Comparison of ENCODE assay signal across 25 cellular contexts in the genomic region with DNA sequence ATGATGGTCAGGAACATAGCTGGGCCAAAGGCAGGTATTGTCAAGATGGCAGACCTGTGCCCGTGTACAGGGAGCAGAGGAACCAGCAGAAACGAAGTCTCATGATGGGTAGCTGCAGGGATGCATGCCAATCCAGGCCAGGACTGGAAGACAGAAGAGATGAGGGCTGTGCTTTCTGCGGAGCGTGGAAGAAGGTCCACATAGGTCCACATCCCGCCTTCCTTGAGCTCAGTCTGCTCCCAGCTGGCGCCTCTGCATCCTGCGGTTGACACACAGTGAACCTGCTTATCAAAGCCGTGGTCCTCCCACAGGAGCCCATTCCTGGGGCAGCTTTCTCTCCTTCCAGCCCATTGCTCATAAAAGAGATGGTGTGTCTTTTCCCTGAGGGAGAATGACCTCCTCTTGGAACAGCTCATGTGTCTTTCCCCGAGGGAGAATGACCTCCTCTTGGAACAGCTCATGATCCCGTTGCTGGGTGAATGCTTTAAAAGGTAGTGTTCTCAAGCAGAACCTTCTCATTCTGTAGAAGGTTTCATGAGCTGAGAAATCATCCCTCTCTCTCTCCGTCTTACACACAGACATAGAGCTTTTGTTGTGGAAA.
"Had no signal": no experiment of that assay in that cellular context is flagged by ENCODE, and none has a peak within 500 bp of the region (broad histone marks: within the 10 kb centered on the region; RNA-seq: fewer than 3 reads in every experiment).

No MANE protein-coding gene starts in this region.

- FAIRE-seq: endometrium had no signal

- H3K36me3 Mint-ChIP-seq: activated naive CD4-positive, alpha-beta T cell treated with anti-CD3 and anti-CD28 coated beads, Interleukin-2, amount 50 U/mL, for 24 hours had no signal

- H3K27me3 ChIP-seq: neutrophil, ovary, right atrium auricular region, upper lobe of left lung had no signal

- H3K27me3 Mint-ChIP-seq: dendritic cell treated with granulocyte-macrophage colony-stimulating factor and Interleukin-4, amounts not matched to agents 40 ng/mL and 50 ng/mL, for 4 days had no signal

- ATAC-seq: activated CD8-positive, alpha-beta T cell treated with anti-CD3 and anti-CD28 coated beads, Interleukin-2, amount 10 ng/mL, durations not matched to agents 7 days and 5 days; left colon; stimulated activated naive CD8-positive, alpha-beta T cell treated with anti-CD3 and anti-CD28 coated beads, Interleukin-15, Interleukin-2, amounts not matched to agents 100 U/mL and 50 U/mL, for 24 hours had no signal

- H3K4me3 ChIP-seq: heart left ventricle, lower lobe of right lung, ovary, prostate gland, right atrium auricular region, upper lobe of left lung had no signal

- DNase-seq: activated CD4-positive, alpha-beta T cell treated with anti-CD3 and anti-CD28 coated beads, Interleukin-2, amount 50 U/mL, for 1 hour; activated CD4-positive, CD25-positive, alpha-beta regulatory T cell treated with anti-CD3 and anti-CD28 coated beads, Interleukin-2, amount 50 U/mL, for 72 hours; activated CD8-positive, alpha-beta T cell treated with anti-CD3 and anti-CD28 coated beads, Interleukin-2, amount 10 ng/mL, durations not matched to agents 7 days and 5 days; activated gamma-delta T cell treated with Interleukin-2 at 50 U/mL for 16 hours; aorta; caudate nucleus; effector CD4-positive, alpha-beta T cell; heart left ventricle; islet precursor cell; left colon; lower lobe of right lung; naive thymus-derived CD4-positive, alpha-beta T cell; ovary; stimulated activated CD4-positive, alpha-beta T cell treated with anti-CD3 and anti-CD28 coated beads, Interleukin-4, amount 100 ng/mL, for 24 hours; stimulated activated naive CD8-positive, alpha-beta T cell treated with anti-CD3 and anti-CD28 coated beads, Interleukin-15, Interleukin-2, amounts not matched to agents 100 U/mL and 50 U/mL, for 24 hours; upper lobe of left lung; WERI-Rb-1 had no signal

- H3K4me1 Mint-ChIP-seq: activated naive CD4-positive, alpha-beta T cell treated with anti-CD3 and anti-CD28 coated beads, Interleukin-2, amount 50 U/mL, for 24 hours; naive thymus-derived CD4-positive, alpha-beta T cell had no signal

- H3K36me3 ChIP-seq: heart left ventricle, lower lobe of right lung, neutrophil, ovary, prostate gland, right atrium auricular region, upper lobe of left lung, WERI-Rb-1 had no signal

- H3K4me3 Mint-ChIP-seq: activated CD8-positive, alpha-beta T cell treated with anti-CD3 and anti-CD28 coated beads, Interleukin-2, amount 10 ng/mL, durations not matched to agents 7 days and 5 days; activated naive CD4-positive, alpha-beta T cell treated with anti-CD3 and anti-CD28 coated beads, Interleukin-2, amount 50 U/mL, for 24 hours; activated T-helper 1 cell treated with anti-CD3 and anti-CD28 coated beads, Interleukin-12 subunit alpha, Interleukin-12 subunit beta, Interleukin-2, Interleukin-4 antibody, amounts not matched to agents 30 ng/mL and 10 ng/mL and 1 ng/mL, durations not matched to agents 14 hours and 24 hours and 36 hours; dendritic cell treated with granulocyte-macrophage colony-stimulating factor and Interleukin-4, amounts not matched to agents 40 ng/mL and 50 ng/mL, for 4 days; naive thymus-derived CD4-positive, alpha-beta T cell; T-helper 2 cell treated with Interferon-gamma antibody and Interleukin-4, amounts not matched to agents 5 μg/mL and 100 μg/mL, for 36 hours had no signal

- H3K9me3 ChIP-seq: lower lobe of right lung, neutrophil, ovary, prostate gland, right atrium auricular region, upper lobe of left lung had no signal

- H3K27ac ChIP-seq: heart left ventricle, lower lobe of right lung, neutrophil, ovary, prostate gland, right atrium auricular region, upper lobe of left lung, WERI-Rb-1 had no signal

- H3K27ac Mint-ChIP-seq: activated CD8-positive, alpha-beta T cell treated with anti-CD3 and anti-CD28 coated beads, Interleukin-2, amount 10 ng/mL, durations not matched to agents 7 days and 5 days; activated naive CD4-positive, alpha-beta T cell treated with anti-CD3 and anti-CD28 coated beads, Interleukin-2, amount 50 U/mL, for 24 hours; activated T-helper 1 cell treated with anti-CD3 and anti-CD28 coated beads, Interleukin-12 subunit alpha, Interleukin-12 subunit beta, Interleukin-2, Interleukin-4 antibody, amounts not matched to agents 30 ng/mL and 10 ng/mL and 1 ng/mL, durations not matched to agents 14 hours and 24 hours and 36 hours; dendritic cell treated with granulocyte-macrophage colony-stimulating factor and Interleukin-4, amounts not matched to agents 40 ng/mL and 50 ng/mL, for 4 days; naive thymus-derived CD4-positive, alpha-beta T cell; T-helper 2 cell treated with Interferon-gamma antibody and Interleukin-4, amounts not matched to agents 5 μg/mL and 100 μg/mL, for 36 hours had no signal

- H3K4me1 ChIP-seq: heart left ventricle, lower lobe of right lung, prostate gland, right atrium auricular region, upper lobe of left lung had no signal
